12 cellular contexts compared by ENCODE assay signal in genomic region chr3:101567528-101568317, GRCh38. TPM values are rescaled to one million over a fixed set of nuclear protein-coding genes. Genes with fewer than 3 reads are reported as not detected.
DNase-seq lines count a peak whose midpoint lies in the region; ATAC-seq and TF ChIP-seq lines count a peak whose summit lies in the region.
"Had no signal": no experiment of that assay in that cellular context is flagged by ENCODE, and none has a peak within 500 bp of the region (broad histone marks: within the 10 kb centered on the region; RNA-seq: fewer than 3 reads in every experiment).

No MANE protein-coding gene starts in this region.

- H3K9me3 Mint-ChIP-seq in activated CD4-positive, alpha-beta T cell treated with anti-CD3 and anti-CD28 coated beads, Interleukin-2, amount 10 ng/mL, durations not matched to agents 7 days and 5 days = no peaks in the 10 kb centered on the region
- H3K9me3 Mint-ChIP-seq in chondrocyte (ENCODE audit: low read depth) = no peaks in the 10 kb centered on the region

- CTCF ChIA-PET in activated CD4-positive, alpha-beta T cell treated with anti-CD3 and anti-CD28 coated beads, Interleukin-2, amount 10 ng/mL, durations not matched to agents 7 days and 5 days (lab: Charles Lee) = interaction anchor here (1.0 to 2.0 kb wide), 2 partner anchors 12 to 18 kb away, joined by 3 to 4 read pairs; no protein-coding TSS in a partner anchor

- no peaks in the 10 kb centered on the region for H3K27me3 Mint-ChIP-seq in activated CD4-positive, alpha-beta T cell treated with anti-CD3 and anti-CD28 coated beads, Interleukin-2, amount 10 ng/mL, durations not matched to agents 7 days and 5 days
- no peaks in the 10 kb centered on the region for H3K27me3 Mint-ChIP-seq in chondrocyte (ENCODE audit: low read depth)

- H3K27me3 ChIP-seq in fibroblast of lung (ENCODE audit: control insufficient read depth, insufficient read depth, low read length) (no peaks in the 10 kb centered on the region), psoas muscle (ENCODE audit: insufficient read depth in 3 of 3, low read length in 2 of 3) (no peaks in the 10 kb centered on the region)

- no peak for DNase-seq in activated CD4-positive, CD25-positive, alpha-beta regulatory T cell (lab: John Stamatoyannopoulos, UW)
- peak; percentile 9 for DNase-seq in activated CD4-positive, alpha-beta T cell treated with anti-CD3 and anti-CD28 coated beads, Interleukin-2, amount 10 ng/mL, durations not matched to agents 7 days and 5 days
- DNase-seq in fibroblast of lung (ENCODE audit: low read depth in 2 of 2) (peak; percentile 45 to 59), psoas muscle (no peak), chondrocyte (ENCODE audit: low spot score) (no peak), germinal center (ENCODE audit: low spot score) (no peak)
- peak; percentile 21 to 51 (median 35) for DNase-seq in stimulated activated CD4-positive, alpha-beta T cell treated with anti-CD3 and anti-CD28 coated beads, TNF-alpha, amount 100 ng/mL, for 48 hours (ENCODE audit: low read depth in 3 of 3)
- DNase-seq: DND-41, glutamatergic neuron, KBM-7, NCI-H2081 treated with DMSO at 0.1 percent for 48 hours had no signal

- no peaks in the 10 kb centered on the region for H4K20me1 ChIP-seq in fibroblast of lung (ENCODE audit: control insufficient read depth, extremely low read depth, insufficient read depth, low read length)

- ATAC-seq in activated CD4-positive, CD25-positive, alpha-beta regulatory T cell treated with anti-CD3 and anti-CD28 coated beads, Interleukin-2, amount 50 U/mL, for 24 hours = peak; percentile 41 to 78
- ATAC-seq in psoas muscle = no peak

- no peaks in the 10 kb centered on the region for H3K9me3 ChIP-seq in fibroblast of lung (ENCODE audit: control insufficient read depth, insufficient read depth, low read depth, low read length)
- no peaks in the 10 kb centered on the region for H3K9me3 ChIP-seq in psoas muscle

- H3K9ac ChIP-seq in fibroblast of lung (ENCODE audit: insufficient read depth, low read length) = no peak overlapping the region

- peaks cover 39% of the 10 kb centered on the region for H3K36me3 Mint-ChIP-seq in activated CD4-positive, alpha-beta T cell treated with anti-CD3 and anti-CD28 coated beads, Interleukin-2, amount 10 ng/mL, durations not matched to agents 7 days and 5 days (ENCODE audit: low read depth)
- peaks cover 13% of the 10 kb centered on the region for H3K36me3 Mint-ChIP-seq in chondrocyte (ENCODE audit: low read depth)

- H3K4me3 Mint-ChIP-seq in activated CD4-positive, alpha-beta T cell treated with anti-CD3 and anti-CD28 coated beads, Interleukin-2, amount 10 ng/mL, durations not matched to agents 7 days and 5 days = no peak overlapping the region
- no peak overlapping the region for H3K4me3 Mint-ChIP-seq in chondrocyte (ENCODE audit: unreplicated experiment)

- peaks cover 29% of the 10 kb centered on the region for H3K79me2 ChIP-seq in fibroblast of lung (ENCODE audit: control insufficient read depth, insufficient read depth, low read length)

- H3K36me3 ChIP-seq in fibroblast of lung (ENCODE audit: control insufficient read depth, insufficient read depth, low read length) (peaks cover 3% of the 10 kb centered on the region), psoas muscle (ENCODE audit: insufficient read depth in 1 of 2, low read depth in 1 of 2) (peaks cover 0 to 32% of the 10 kb centered on the region in 2 donors)

- H3K4me1 Mint-ChIP-seq in activated CD4-positive, alpha-beta T cell treated with anti-CD3 and anti-CD28 coated beads, Interleukin-2, amount 10 ng/mL, durations not matched to agents 7 days and 5 days = peaks cover 77% of the 10 kb centered on the region
- peaks cover 18% of the 10 kb centered on the region for H3K4me1 Mint-ChIP-seq in chondrocyte (ENCODE audit: low read depth)

- H3K27ac ChIP-seq in fibroblast of lung (ENCODE audit: insufficient read depth, low read length) (no peak overlapping the region), psoas muscle (no peak overlapping the region)

- H3K4me3 ChIP-seq in fibroblast of lung (replicated peaks in 1 of 4; ENCODE audit: control extremely low read depth in 1 of 4, insufficient read depth in 1 of 4, low read depth in 3 of 4, low read length in 4 of 4) (no peak overlapping the region), psoas muscle (no peak overlapping the region)

- no peak overlapping the region for H2AFZ ChIP-seq in fibroblast of lung (ENCODE audit: low read length)

- TF ChIP-seq CTCF in fibroblast of lung (conservative IDR thresholded peaks at IDR 0.05 in 1 of 2, IDR thresholded peaks at IDR 0.05 in 1 of 2; ENCODE audit: low read depth in 1 of 2, low read length in 2 of 2) (no peak), psoas muscle (IDR thresholded peaks at IDR 0.05) (no peak), chondrocyte (IDR thresholded peaks at IDR 0.05) (no peak)

- intact Hi-C loops in psoas muscle (cut with DNase I) = no loop called here

- no peaks in the 10 kb centered on the region for H3K4me1 ChIP-seq in fibroblast of lung (ENCODE audit: control insufficient read depth, extremely low read depth, insufficient read depth, low read length)
- H3K4me1 ChIP-seq in psoas muscle = peaks cover 11% of the 10 kb centered on the region

- H3K4me2 ChIP-seq in fibroblast of lung (ENCODE audit: extremely low read depth, insufficient read depth, low read length) = peak overlapping the region; percentile 34

- POLR2A ChIA-PET in activated CD4-positive, alpha-beta T cell treated with anti-CD3 and anti-CD28 coated beads, Interleukin-2, amount 10 ng/mL, durations not matched to agents 7 days and 5 days (lab: Charles Lee) = interaction anchor here (0.6 to 0.7 kb wide), 3 partner anchors 11 to 65 kb away, joined by 3 to 5 read pairs (median 3); no protein-coding TSS in a partner anchor

- H3K27ac Mint-ChIP-seq in activated CD4-positive, alpha-beta T cell treated with anti-CD3 and anti-CD28 coated beads, Interleukin-2, amount 10 ng/mL, durations not matched to agents 7 days and 5 days = peak overlapping the region; percentile 9
- no peak overlapping the region for H3K27ac Mint-ChIP-seq in chondrocyte (ENCODE audit: unreplicated experiment)

- 89 to 93% (median 92%) methylated on average over 6 of the region's 6 CpGs for WGBS in psoas muscle, 3 donors

RNA-seq across cellular contexts. Expression of gene TRMT10C, which starts 6.1 kb away (rescaled TPM):
- total RNA-seq in activated CD4-positive, alpha-beta T cell treated with anti-CD3 and anti-CD28 coated beads, Interleukin-2, amount 10 ng/mL, durations not matched to agents 7 days and 5 days = 10 to 100 TPM; 26.4 to 31.7 TPM
- total RNA-seq in fibroblast of lung (23.8 and 32.1 TPM in 2 replicates), psoas muscle (10 to 100 TPM; 23.4 to 34.6 (median 26.8) TPM), chondrocyte (12.8 to 17.6 TPM (median 17.0 TPM) in 3 replicates)
- polyA plus RNA-seq in fibroblast of lung (20.6 and 22.2 TPM in 2 replicates), psoas muscle (10 to 100 TPM; 27.8 to 64.0 (median 50.9) TPM)
- polyA plus RNA-seq in fibroblast of lung (2012) = 15.7 and 20.6 TPM in 2 replicates
- polyA minus RNA-seq in fibroblast of lung (ENCODE audit: low replicate concordance) = 0.75 and 1.3 TPM in 2 replicates

RNA-seq across cellular contexts. Expression of gene PCNP, which starts 6.3 kb away (rescaled TPM):
- 100 to 1,000 TPM; 169 to 191 TPM for total RNA-seq in activated CD4-positive, alpha-beta T cell treated with anti-CD3 and anti-CD28 coated beads, Interleukin-2, amount 10 ng/mL, durations not matched to agents 7 days and 5 days
- total RNA-seq in fibroblast of lung (117 and 129 TPM in 2 replicates), psoas muscle (100 to 1,000 TPM in 2 of 4 donors, 10 to 100 TPM in 2; 80.6 to 133 (median 112) TPM), chondrocyte (128 to 145 TPM (median 139 TPM) in 3 replicates)
- polyA plus RNA-seq in fibroblast of lung (103 and 116 TPM in 2 replicates), psoas muscle (100 to 1,000 TPM in 2 of 3 donors, 10 to 100 TPM in 1; 77.8 to 128 (median 105) TPM)
- 113 and 118 TPM in 2 replicates for polyA plus RNA-seq in fibroblast of lung (2012)
- 1.5 and 6.5 TPM in 2 replicates for polyA minus RNA-seq in fibroblast of lung (ENCODE audit: low replicate concordance)

RNA-seq across cellular contexts. Expression of gene SENP7, which starts 54.7 kb away (rescaled TPM):
- 10 to 100 TPM; 32.1 to 34.2 TPM for total RNA-seq in activated CD4-positive, alpha-beta T cell treated with anti-CD3 and anti-CD28 coated beads, Interleukin-2, amount 10 ng/mL, durations not matched to agents 7 days and 5 days
- total RNA-seq in fibroblast of lung (14.4 and 16.5 TPM in 2 replicates), psoas muscle (1 to 10 TPM; 7.7 to 8.7 (median 8.2) TPM), chondrocyte (15.7 to 20.6 TPM (median 17.2 TPM) in 3 replicates)
- polyA plus RNA-seq in fibroblast of lung (6.1 and 7.2 TPM in 2 replicates), psoas muscle (1 to 10 TPM; 4.2 to 4.7 (median 4.4) TPM)
- polyA plus RNA-seq in fibroblast of lung (2012) = 3.0 and 3.7 TPM in 2 replicates
- polyA minus RNA-seq in fibroblast of lung (ENCODE audit: low replicate concordance) = 1.2 TPM in 1 of 2 replicates, not detected in the other

Comparison
In these comparisons a context has a peak if more than half of its experiments do, and no peak if none do; other contexts are left out.
1. ATAC-seq: peak in activated CD4-positive, CD25-positive, alpha-beta regulatory T cell treated with anti-CD3 and anti-CD28 coated beads, Interleukin-2, amount 50 U/mL, for 24 hours (2 of 2); none in psoas muscle (0 of 4).
2. DNase-seq: peak in activated CD4-positive, alpha-beta T cell treated with anti-CD3 and anti-CD28 coated beads, Interleukin-2, amount 10 ng/mL, durations not matched to agents 7 days and 5 days (single experiment), fibroblast of lung (2 of 2) and stimulated activated CD4-positive, alpha-beta T cell treated with anti-CD3 and anti-CD28 coated beads, TNF-alpha, amount 100 ng/mL, for 48 hours (3 of 3); none in activated CD4-positive, CD25-positive, alpha-beta regulatory T cell (0 of 4), psoas muscle (0 of 2), chondrocyte (single experiment) and germinal center (single experiment).